Comparison of ENCODE assay signal across 26 cellular contexts in the genomic region with DNA sequence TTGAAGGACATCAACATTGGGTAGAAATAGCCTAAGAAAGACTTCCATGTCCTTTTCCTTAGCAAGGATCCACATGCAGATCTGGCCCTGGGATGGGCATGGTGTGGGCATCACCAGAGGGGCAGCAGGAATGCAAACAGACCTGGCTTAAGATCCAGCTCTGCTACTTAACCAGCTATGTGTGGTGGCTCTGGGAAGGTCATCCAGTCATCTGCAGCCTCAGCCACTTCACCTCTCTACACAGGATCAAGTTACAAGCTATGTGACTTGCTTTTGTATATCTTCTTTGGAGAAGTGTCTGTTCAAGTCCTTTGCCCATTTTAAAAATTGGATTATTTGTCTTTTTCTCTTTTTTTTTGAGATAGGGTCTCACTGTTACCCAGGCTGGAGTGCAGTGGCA.
"Had no signal": no experiment of that assay in that cellular context is flagged by ENCODE, and none has a peak within 500 bp of the region (broad histone marks: within the 10 kb centered on the region; RNA-seq: fewer than 3 reads in every experiment).

No MANE protein-coding gene starts in this region.

- H3K4me3 Mint-ChIP-seq: activated CD4-positive, alpha-beta T cell treated with anti-CD3 and anti-CD28 coated beads, Interleukin-2, amount 10 ng/mL, durations not matched to agents 24 days and 14 days; activated CD8-positive, alpha-beta T cell treated with anti-CD3 and anti-CD28 coated beads for 36 hours; activated naive CD4-positive, alpha-beta T cell treated with anti-CD3 and anti-CD28 coated beads, Interleukin-2, amount 10 ng/mL, durations not matched to agents 7 days and 5 days; activated naive CD8-positive, alpha-beta T cell treated with anti-CD3 and anti-CD28 coated beads, Interleukin-2, amount 50 U/mL, for 24 hours; activated T-helper 17 cell treated with anti-CD3 and anti-CD28 coated beads, Interleukin-2, amount 50 U/mL, for 72 hours; brain; memory B cell; naive B cell; neural crest cell; stimulated activated naive CD8-positive, alpha-beta T cell treated with anti-CD3 and anti-CD28 coated beads, Interleukin-15, Interleukin-2, amounts not matched to agents 100 ng/mL and 50 ng/mL, for 24 hours had no signal

- H3K36me3 Mint-ChIP-seq: activated naive CD4-positive, alpha-beta T cell treated with anti-CD3 and anti-CD28 coated beads, Interleukin-2, amount 10 ng/mL, durations not matched to agents 7 days and 5 days; brain; memory B cell had no signal

- FAIRE-seq: endothelial cell of umbilical vein had no signal

- ATAC-seq: activated CD8-positive, alpha-beta T cell treated with anti-CD3 and anti-CD28 coated beads for 36 hours; activated naive CD8-positive, alpha-beta T cell treated with anti-CD3 and anti-CD28 coated beads, Interleukin-2, amount 50 U/mL, for 24 hours; activated T-helper 17 cell treated with anti-CD3 and anti-CD28 coated beads, Interleukin-2, amount 50 U/mL, for 72 hours; gastroesophageal sphincter; heart right ventricle; mucosa of descending colon had no signal

- H3K4me1 ChIP-seq: gastroesophageal sphincter, prostate gland, right atrium auricular region, tibial nerve, uterus had no signal

- H3K36me3 ChIP-seq: esophagus muscularis mucosa, gastroesophageal sphincter, heart right ventricle, prostate gland, right atrium auricular region, tibial nerve, uterus had no signal

- H3K27me3 ChIP-seq: esophagus muscularis mucosa, heart right ventricle, right atrium auricular region, tibial nerve, uterus had no signal

- H3K4me1 Mint-ChIP-seq: activated CD4-positive, alpha-beta T cell treated with anti-CD3 and anti-CD28 coated beads, Interleukin-2, amount 10 ng/mL, durations not matched to agents 24 days and 14 days; activated T-helper 17 cell treated with anti-CD3 and anti-CD28 coated beads, Interleukin-2, amount 50 U/mL, for 72 hours; brain; neural crest cell had no signal

- H3K27ac Mint-ChIP-seq: activated CD4-positive, alpha-beta T cell treated with anti-CD3 and anti-CD28 coated beads, Interleukin-2, amount 10 ng/mL, durations not matched to agents 24 days and 14 days; activated CD8-positive, alpha-beta T cell treated with anti-CD3 and anti-CD28 coated beads for 36 hours; activated naive CD4-positive, alpha-beta T cell treated with anti-CD3 and anti-CD28 coated beads, Interleukin-2, amount 10 ng/mL, durations not matched to agents 7 days and 5 days; activated naive CD8-positive, alpha-beta T cell treated with anti-CD3 and anti-CD28 coated beads, Interleukin-2, amount 50 U/mL, for 24 hours; activated T-helper 17 cell treated with anti-CD3 and anti-CD28 coated beads, Interleukin-2, amount 50 U/mL, for 72 hours; brain; memory B cell; naive B cell; stimulated activated naive CD8-positive, alpha-beta T cell treated with anti-CD3 and anti-CD28 coated beads, Interleukin-15, Interleukin-2, amounts not matched to agents 100 ng/mL and 50 ng/mL, for 24 hours had no signal

- H3K4me3 ChIP-seq: esophagus muscularis mucosa, gastroesophageal sphincter, heart right ventricle, mucosa of descending colon, prostate gland, right atrium auricular region, tibial nerve, uterus had no signal

- H3K27ac ChIP-seq: esophagus muscularis mucosa, gastroesophageal sphincter, heart right ventricle, prostate gland, right atrium auricular region, tibial nerve, uterus had no signal

- DNase-seq: activated CD4-positive, alpha-beta T cell treated with anti-CD3 and anti-CD28 coated beads, Interleukin-2, amount 10 ng/mL, durations not matched to agents 24 days and 14 days; activated CD4-positive, CD25-positive, alpha-beta regulatory T cell; activated CD8-positive, alpha-beta T cell treated with anti-CD3 and anti-CD28 coated beads for 36 hours; activated naive CD4-positive, alpha-beta T cell treated with anti-CD3 and anti-CD28 coated beads, Interleukin-2, amount 10 ng/mL, durations not matched to agents 7 days and 5 days; activated naive CD8-positive, alpha-beta T cell treated with anti-CD3 and anti-CD28 coated beads, Interleukin-2, amount 50 U/mL, for 24 hours; activated T-cell treated with anti-CD3 and anti-CD28 coated beads, Interleukin-2, amount 50 U/mL, for 1 hour; anterior cingulate cortex; cortex of kidney; effector CD8-positive, alpha-beta T cell; heart right ventricle; kidney glomerular epithelial cell; mucosa of descending colon; naive B cell; stimulated activated CD4-positive, alpha-beta T cell treated with anti-CD3 and anti-CD28 coated beads, Interleukin-2, amount 100 ng/mL, for 24 hours; uterus had no signal

- H3K9me3 Mint-ChIP-seq: activated CD4-positive, alpha-beta T cell treated with anti-CD3 and anti-CD28 coated beads, Interleukin-2, amount 10 ng/mL, durations not matched to agents 24 days and 14 days; activated CD8-positive, alpha-beta T cell treated with anti-CD3 and anti-CD28 coated beads for 36 hours; activated naive CD4-positive, alpha-beta T cell treated with anti-CD3 and anti-CD28 coated beads, Interleukin-2, amount 10 ng/mL, durations not matched to agents 7 days and 5 days; activated naive CD8-positive, alpha-beta T cell treated with anti-CD3 and anti-CD28 coated beads, Interleukin-2, amount 50 U/mL, for 24 hours; activated T-helper 17 cell treated with anti-CD3 and anti-CD28 coated beads, Interleukin-2, amount 50 U/mL, for 72 hours; memory B cell; neural crest cell; stimulated activated naive CD8-positive, alpha-beta T cell treated with anti-CD3 and anti-CD28 coated beads, Interleukin-15, Interleukin-2, amounts not matched to agents 100 ng/mL and 50 ng/mL, for 24 hours had no signal

- H3K9me3 ChIP-seq: esophagus muscularis mucosa, gastroesophageal sphincter, heart right ventricle, mucosa of descending colon, prostate gland, right atrium auricular region, tibial nerve, uterus had no signal
